ENCODE assay signal across 16 cellular contexts in the genomic region with DNA sequence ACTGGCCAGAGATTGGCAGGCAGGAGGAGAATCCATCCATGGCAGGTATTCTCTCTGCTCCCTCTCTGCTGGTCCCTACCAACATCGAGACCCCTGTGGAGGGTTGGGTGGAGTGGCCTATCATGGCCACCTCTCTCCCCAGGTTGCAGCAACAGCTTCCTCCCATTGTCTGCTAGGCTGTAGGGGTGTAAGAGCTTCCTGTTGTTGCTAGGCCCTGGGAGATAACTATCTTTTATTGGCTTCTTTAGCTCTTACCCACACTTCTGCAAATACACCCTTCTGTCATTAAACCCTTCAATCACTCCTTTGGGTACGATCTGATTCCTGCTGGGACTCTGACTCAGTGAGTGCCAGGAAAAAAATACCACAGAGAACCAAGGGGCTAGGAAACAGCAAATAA.
DNase-seq lines count a peak whose midpoint lies in the region; ATAC-seq, FAIRE-seq and TF ChIP-seq lines count a peak whose summit lies in the region.
"Had no signal": no experiment of that assay in that cellular context is flagged by ENCODE, and none has a peak within 500 bp of the region (broad histone marks: within the 10 kb centered on the region; RNA-seq: fewer than 3 reads in every experiment).

No MANE protein-coding gene starts in this region.

- H3K36me3 ChIP-seq in A673 (ENCODE audit: insufficient read depth, low read length, poor library complexity, severe bottlenecking) (no peaks in the 10 kb centered on the region), GM12878 (ENCODE audit: control insufficient read depth in 2 of 2, insufficient read depth in 2 of 2, low read length in 1 of 2) (no peaks in the 10 kb centered on the region)
- H3K36me3 ChIP-seq: BE2C, gastrocnemius medialis, SJCRH30, thyroid gland had no signal

- no peaks in the 10 kb centered on the region for H3K4me1 ChIP-seq in A673 (ENCODE audit: insufficient read depth, low read length, poor library complexity, severe bottlenecking)
- peaks cover 12% of the 10 kb centered on the region for H3K4me1 ChIP-seq in GM12878 (ENCODE audit: control insufficient read depth, insufficient read depth, low read length)

- intact Hi-C loops in A673 (cut with micrococcal nuclease; ENCODE audit: unreplicated experiment) (loop anchor here (5.0 to 10.0 kb wide), 5 partner anchors 202 to 1232 kb away; a partner anchor contains a TSS), GM12878 (cut with micrococcal nuclease; ENCODE audit: unreplicated experiment) (loop anchor here (5.0 kb wide), 3 partner anchors 317 to 912 kb away; no protein-coding TSS in a partner anchor), Right ventricle myocardium superior (cut with DNase I) (loop anchor here (10.0 kb wide), 1 partner anchor 200 kb away; a partner anchor contains a TSS)

- 55% methylated on average over 2 of the region's 2 CpGs for WGBS in GM12878 (ENCODE audit: insufficient coverage, insufficient replicate concordance, low lambda C conversion rate, missing lambda C conversion rate)

- peak; percentile 57 for FAIRE-seq in GM12878 (lab: Jason Lieb, UNC)
- FAIRE-seq: colon, GM18507 had no signal

- H3K79me2 ChIP-seq in GM12878 (ENCODE audit: control insufficient read depth, insufficient read depth, low read length): no peaks in the 10 kb centered on the region

- no peak overlapping the region for H3K4me2 ChIP-seq in GM12878 (ENCODE audit: control insufficient read depth, insufficient read depth)

- no peaks in the 10 kb centered on the region for H4K20me1 ChIP-seq in GM12878 (ENCODE audit: control insufficient read depth, insufficient read depth)

- H3K4me3 ChIP-seq in A673 (ENCODE audit: low read depth, low read length, poor library complexity, severe bottlenecking) (no peak overlapping the region), NB4 (ENCODE audit: low read depth, low read length) (no peak overlapping the region), GM12878 (no peak overlapping the region)
- H3K4me3 ChIP-seq: gastrocnemius medialis, SJCRH30, thyroid gland had no signal

- POLR2A ChIA-PET in A673 (lab: Charles Lee; ENCODE audit: low non-redundant PET): no interaction called here
- POLR2A ChIA-PET in GM12878 (lab: Charles Lee): no interaction called here

- in situ Hi-C loops in GM12878 (cut with MboI): no loop called here

- TF ChIP-seq POLR2A in NB4 (IDR thresholded peaks at IDR 0.05; ENCODE audit: extremely low read depth, insufficient read length): no peak
- no peak for TF ChIP-seq POLR2A in GM12878 (IDR thresholded peaks at IDR 0.05; ENCODE audit: low read depth, low read length)

- RAD21 ChIA-PET in GM12878 (lab: Charles Lee; ENCODE audit: unreplicated experiment): interaction anchor here (1.0 to 1.9 kb wide), 4 partner anchors 12 to 712 kb away, joined by 3 to 10 read pairs (median 4); no protein-coding TSS in a partner anchor

- no peak overlapping the region for H3K9ac ChIP-seq in GM12878 (ENCODE audit: control insufficient read depth, insufficient read depth, low read length)

- DNase-seq in A673 (ENCODE audit: low spot score) (peak; percentile 23), NB4 (ENCODE audit: low read depth) (peak; percentile 82), GM12878 (ENCODE audit: low read depth, low spot score) (no peak), Right ventricle myocardium superior (no peak), OCI-M2 (lab: John Stamatoyannopoulos, UW; ENCODE audit: unreplicated experiment) (no peak), NCI-H2029 (lab: John Stamatoyannopoulos, UW) (no peak)
- DNase-seq: BE2C; gastrocnemius medialis; NCI-H345; SJCRH30; stimulated activated CD4-positive, alpha-beta T cell treated with anti-CD3 and anti-CD28 coated beads, Interleukin-4, amount 100 ng/mL, for 4 hours; thyroid gland had no signal

- CTCF ChIA-PET in A673 (lab: Charles Lee) (no interaction called here), GM12878 (lab: Yijun Ruan, JAX) (interaction anchor here (0.7 to 7.8 kb wide), 7 partner anchors 13 to 223 kb away, joined by 3 to 43 read pairs (median 5); no protein-coding TSS in a partner anchor)

- BruUV-seq in A673 (replicated peaks; lab: Mats Ljungman, UMichigan): no TSS peak
- no TSS peak for BruUV-seq in GM12878 (replicated peaks; lab: Mats Ljungman, UMichigan)

- TF ChIP-seq RAD21 in GM12878 (IDR thresholded peaks at IDR 0.05; ENCODE audit: insufficient read depth, low read depth, low read length): no peak

- peak overlapping the region; percentile 8; the same call in 1 of the 2 replicates for H2AFZ ChIP-seq in GM12878 (ENCODE audit: control insufficient read depth, low read depth, low read length)

- no peaks in the 10 kb centered on the region for H3K9me3 ChIP-seq in A673 (ENCODE audit: low read depth, low read length, poor library complexity, severe bottlenecking)
- no peaks in the 10 kb centered on the region for H3K9me3 ChIP-seq in GM12878 (replicated peaks; ENCODE audit: control insufficient read depth, insufficient read depth, low read length)
- H3K9me3 ChIP-seq: BE2C, gastrocnemius medialis, SJCRH30, thyroid gland had no signal

- H3K27me3 ChIP-seq in A673 (replicated peaks; ENCODE audit: insufficient read depth, low read depth, low read length, poor library complexity) (no peaks in the 10 kb centered on the region), GM12878 (replicated peaks in 1 of 2; ENCODE audit: control insufficient read depth in 2 of 2, insufficient read depth in 2 of 2, low read length in 1 of 2) (no peaks in the 10 kb centered on the region; a peak in 1 of 4 replicates)
- H3K27me3 ChIP-seq: BE2C, gastrocnemius medialis, SJCRH30, thyroid gland had no signal

- ATAC-seq in GM12878 (no peak), HG02938 (IDR thresholded peaks at IDR 0.05; ENCODE audit: unreplicated experiment) (no peak), Right ventricle myocardium superior (ENCODE audit: poor library complexity) (no peak)
- ATAC-seq: gastrocnemius medialis had no signal

- H3K27ac ChIP-seq in A673 (ENCODE audit: low read depth, low read length, poor library complexity, severe bottlenecking) (no peak overlapping the region), C4-2B (peak overlapping the region; percentile 69), GM12878 (ENCODE audit: control insufficient read depth, insufficient read depth) (no peak overlapping the region)
- H3K27ac ChIP-seq: gastrocnemius medialis, SJCRH30, thyroid gland had no signal

- no peak for TF ChIP-seq CTCF in A673 (conservative IDR thresholded peaks at IDR 0.05; ENCODE audit: low read depth, low read length)
- TF ChIP-seq CTCF in C4-2B (conservative IDR thresholded peaks at IDR 0.05): no peak
- TF ChIP-seq CTCF in NB4 (IDR thresholded peaks at IDR 0.05; ENCODE audit: low read depth, low read length): no peak
- no peak for TF ChIP-seq CTCF in GM12878 (IDR thresholded peaks at IDR 0.05 in 2 of 3, conservative IDR thresholded peaks at IDR 0.05 in 1 of 3; ENCODE audit: control insufficient read depth in 2 of 3, extremely low read depth in 1 of 3, insufficient read depth in 1 of 3, low read depth in 3 of 3, low read length in 3 of 3)

- TF ChIP-seq EP300 in GM12878 (IDR thresholded peaks at IDR 0.05; ENCODE audit: borderline replicate concordance in 1 of 2, control insufficient read depth in 1 of 2, low read depth in 2 of 2, low read length in 2 of 2): no peak

- SMC1A ChIA-PET in GM12878 (lab: Charles Lee; ENCODE audit: uncharacterized antibody, unreplicated experiment): interaction anchor here (0.5 to 8.2 kb wide), 5 partner anchors 16 to 202 kb away, joined by 3 to 88 read pairs (median 4); no protein-coding TSS in a partner anchor

TF ChIP-seq in GM12878, 131 proteins besides CTCF, POLR2A, EP300 and RAD21:
- TF ChIP-seq ZNF217 (IDR thresholded peaks at IDR 0.05) (no peak), WRNIP1 (IDR thresholded peaks at IDR 0.05; ENCODE audit: borderline replicate concordance, low read depth, low read length) (no peak), NR2C2 (IDR thresholded peaks at IDR 0.05; ENCODE audit: borderline replicate concordance, control insufficient read depth, insufficient read length, low read depth) (no peak), TBL1XR1 (IDR thresholded peaks at IDR 0.05; ENCODE audit: low read depth, low read length) (no peak)

Comparison
In these comparisons a context has a peak if more than half of its experiments do, and no peak if none do; other contexts are left out.
1. DNase-seq: peak in A673 (single experiment) and NB4 (single experiment); none in GM12878 (single experiment), Right ventricle myocardium superior (single experiment), OCI-M2 (single experiment) and NCI-H2029 (single experiment).